1 cellular context compared by ENCODE assay signal in the genomic region with DNA sequence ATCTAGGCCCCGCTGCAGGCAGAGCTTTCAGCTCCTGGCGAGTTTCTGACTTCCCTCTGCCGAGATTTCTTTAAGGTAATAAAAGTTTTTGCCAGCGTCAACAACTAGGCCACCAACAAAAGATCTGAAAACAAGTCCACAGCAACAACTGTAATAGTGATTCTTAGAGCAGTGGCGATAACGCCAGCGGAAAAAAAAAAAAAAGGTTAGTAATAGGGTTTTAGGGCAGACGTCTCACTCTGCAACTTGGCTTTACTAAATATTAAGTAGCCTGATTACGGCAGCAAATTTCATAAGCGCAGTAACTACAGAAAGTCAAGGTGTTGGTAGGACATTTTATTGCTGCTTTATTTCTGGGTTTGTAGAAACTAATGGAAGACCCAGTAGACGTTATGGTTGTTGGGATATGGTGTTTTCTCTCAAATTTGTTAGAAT.
TF ChIP-seq lines count a peak whose summit lies in the region.

No MANE protein-coding gene starts in this region.

TF ChIP-seq in HepG2, 621 proteins besides CTCF, POLR2A, EP300 and RAD21 (continued from another document):
- TF ChIP-seq, protein P1, sequence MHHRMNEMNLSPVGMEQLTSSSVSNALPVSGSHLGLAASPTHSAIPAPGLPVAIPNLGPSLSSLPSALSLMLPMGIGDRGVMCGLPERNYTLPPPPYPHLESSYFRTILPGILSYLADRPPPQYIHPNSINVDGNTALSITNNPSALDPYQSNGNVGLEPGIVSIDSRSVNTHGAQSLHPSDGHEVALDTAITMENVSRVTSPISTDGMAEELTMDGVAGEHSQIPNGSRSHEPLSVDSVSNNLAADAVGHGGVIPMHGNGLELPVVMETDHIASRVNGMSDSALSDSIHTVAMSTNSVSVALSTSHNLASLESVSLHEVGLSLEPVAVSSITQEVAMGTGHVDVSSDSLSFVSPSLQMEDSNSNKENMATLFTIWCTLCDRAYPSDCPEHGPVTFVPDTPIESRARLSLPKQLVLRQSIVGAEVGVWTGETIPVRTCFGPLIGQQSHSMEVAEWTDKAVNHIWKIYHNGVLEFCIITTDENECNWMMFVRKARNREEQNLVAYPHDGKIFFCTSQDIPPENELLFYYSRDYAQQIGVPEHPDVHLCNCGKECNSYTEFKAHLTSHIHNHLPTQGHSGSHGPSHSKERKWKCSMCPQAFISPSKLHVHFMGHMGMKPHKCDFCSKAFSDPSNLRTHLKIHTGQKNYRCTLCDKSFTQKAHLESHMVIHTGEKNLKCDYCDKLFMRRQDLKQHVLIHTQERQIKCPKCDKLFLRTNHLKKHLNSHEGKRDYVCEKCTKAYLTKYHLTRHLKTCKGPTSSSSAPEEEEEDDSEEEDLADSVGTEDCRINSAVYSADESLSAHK (CRISPR knock-in tag; IDR thresholded peaks at IDR 0.05; ENCODE audit: borderline replicate concordance): 0 out of 2 replicates have a peak, but pooled peaks have one; percentile 20
- TF ChIP-seq HDAC6 (IDR thresholded peaks at IDR 0.05; ENCODE audit: low read depth, low read length) (0 out of 2 replicates have a peak, but pooled peaks have one; percentile 51), NFIC (IDR thresholded peaks at IDR 0.05; ENCODE audit: low read length) (peak; percentile 2; the same call in 1 of the 2 replicates), ZSCAN20 (CRISPR knock-in tag; IDR thresholded peaks at IDR 0.05; ENCODE audit: borderline replicate concordance) (0 out of 2 replicates have a peak, but pooled peaks have one; percentile 0), ELF4 (CRISPR knock-in tag; IDR thresholded peaks at IDR 0.05; ENCODE audit: borderline replicate concordance) (peak; percentile 40; the same call in 1 of the 2 replicates), AKNA (CRISPR knock-in tag; IDR thresholded peaks at IDR 0.05; ENCODE audit: borderline replicate concordance) (0 out of 2 replicates have a peak, but pooled peaks have one; percentile 1), CENPT (CRISPR knock-in tag; IDR thresholded peaks at IDR 0.05; ENCODE audit: low read depth) (no peak), GLI4 (CRISPR knock-in tag; IDR thresholded peaks at IDR 0.05; ENCODE audit: borderline replicate concordance) (0 out of 2 replicates have a peak, but pooled peaks have one; percentile 13), ZNF564 (CRISPR knock-in tag; IDR thresholded peaks at IDR 0.05) (0 out of 2 replicates have a peak, but pooled peaks have one; percentile 42), EED (CRISPR knock-in tag; IDR thresholded peaks at IDR 0.05) (peak; percentile 44), ARHGAP35 (CRISPR knock-in tag; IDR thresholded peaks at IDR 0.05; ENCODE audit: borderline replicate concordance) (no peak), ASH2L (IDR thresholded peaks at IDR 0.05; ENCODE audit: insufficient read length, low read depth, low read length) (peak; percentile 14), KDM5A (IDR thresholded peaks at IDR 0.05; ENCODE audit: borderline replicate concordance, low read length) (peak; percentile 72), SAFB2 (CRISPR knock-in tag; IDR thresholded peaks at IDR 0.05; ENCODE audit: borderline replicate concordance, low read depth) (no peak), ZHX2 (IDR thresholded peaks at IDR 0.05; ENCODE audit: low read depth) (no peak), ZHX2 (CRISPR knock-in tag; IDR thresholded peaks at IDR 0.05; ENCODE audit: borderline replicate concordance) (peak; percentile 5; the same call in 1 of the 2 replicates)
